In genomic region chr11:128625316-128625715, GRCh38 we compare ENCODE assay signal across 16 cellular contexts. TPM values are rescaled to one million over a fixed set of nuclear protein-coding genes. Genes with fewer than 3 reads are reported as not detected.
DNase-seq lines count a peak whose midpoint lies in the region; ATAC-seq and TF ChIP-seq lines count a peak whose summit lies in the region.
"Had no signal": no experiment of that assay in that cellular context is flagged by ENCODE, and none has a peak within 500 bp of the region (broad histone marks: within the 10 kb centered on the region; RNA-seq: fewer than 3 reads in every experiment).

No MANE protein-coding gene starts in this region.

- H3K4me1 ChIP-seq in IMR-90 (ENCODE audit: control insufficient read depth, insufficient read depth, low read length) (peaks cover 6% of the 10 kb centered on the region), breast epithelium (no peaks in the 10 kb centered on the region)
- H3K4me1 ChIP-seq: foreskin keratinocyte had no signal

- no peak overlapping the region for H3K18ac ChIP-seq in IMR-90 (ENCODE audit: low read depth, low read length)

- no peak overlapping the region for H3K4me3 ChIP-seq in IMR-90 (ENCODE audit: insufficient read depth, low read depth, low read length)
- H3K4me3 ChIP-seq in breast epithelium = no peak overlapping the region
- H3K4me3 ChIP-seq: dorsolateral prefrontal cortex, tibial nerve had no signal

- TF ChIP-seq POLR2A in IMR-90 (IDR thresholded peaks at IDR 0.05; ENCODE audit: low read depth, low read length) (no peak), breast epithelium (IDR thresholded peaks at IDR 0.05) (no peak)

- H3K36me3 ChIP-seq in IMR-90 (ENCODE audit: control insufficient read depth, insufficient read depth, low read length) (no peaks in the 10 kb centered on the region), breast epithelium (no peaks in the 10 kb centered on the region)
- H3K36me3 ChIP-seq: tibial nerve had no signal

- dilution Hi-C loops in IMR-90 (cut with HindIII; ENCODE audit: low sequenced_read_pairs, unreplicated experiment) = loop anchor here (25.0 kb wide), 1 partner anchor 463 kb away; no protein-coding TSS in a partner anchor

- intact Hi-C loops in IMR-90 (cut with micrococcal nuclease) (no loop called here), breast epithelium (cut with DNase I; ENCODE audit: low total_unique reads) (no loop called here)

- H2AK9ac ChIP-seq in IMR-90 (replicated peaks; ENCODE audit: low read depth, low read length, poor library complexity) = no peak overlapping the region

- no peaks in the 10 kb centered on the region for H3K9me3 ChIP-seq in IMR-90 (ENCODE audit: control insufficient read depth, insufficient read depth, low read length)
- H3K9me3 ChIP-seq in breast epithelium = no peaks in the 10 kb centered on the region
- H3K9me3 ChIP-seq: tibial nerve had no signal

- no peak overlapping the region for H3K23ac ChIP-seq in IMR-90 (ENCODE audit: low read depth, low read length)

- peak overlapping the region; percentile 97 for H3K27ac Mint-ChIP-seq in activated CD8-positive, alpha-beta T cell treated with anti-CD3 and anti-CD28 coated beads, Interleukin-2, amount 10 ng/mL, durations not matched to agents 7 days and 5 days
- peak overlapping the region; percentile 93 to 99 (median 98) for H3K27ac Mint-ChIP-seq in naive thymus-derived CD8-positive, alpha-beta T cell
- H3K27ac Mint-ChIP-seq in endothelial cell (ENCODE audit: unreplicated experiment) = no peak overlapping the region

- in situ Hi-C loops in IMR-90 (cut with MboI; ENCODE audit: low sequenced_read_pairs) = loop anchor here (5.0 kb wide), 2 partner anchors 338 to 448 kb away; no protein-coding TSS in a partner anchor

- peaks cover 0 to 5% of the 10 kb centered on the region in 2 experiments; a peak in 1 of 4 replicates for H3K79me1 ChIP-seq in IMR-90 (ENCODE audit: low read depth in 1 of 2, low read length in 2 of 2)

- peaks cover 7% of the 10 kb centered on the region for H3K36me3 Mint-ChIP-seq in activated CD8-positive, alpha-beta T cell treated with anti-CD3 and anti-CD28 coated beads, Interleukin-2, amount 10 ng/mL, durations not matched to agents 7 days and 5 days (ENCODE audit: low read depth)
- no peaks in the 10 kb centered on the region for H3K36me3 Mint-ChIP-seq in naive thymus-derived CD8-positive, alpha-beta T cell
- peaks cover 3% of the 10 kb centered on the region for H3K36me3 Mint-ChIP-seq in endothelial cell (ENCODE audit: low read depth, unreplicated experiment)

- H4K5ac ChIP-seq in IMR-90 (ENCODE audit: low read depth, low read length) = no peak overlapping the region

- no peak for TF ChIP-seq RAD21 in IMR-90 (IDR thresholded peaks at IDR 0.05; ENCODE audit: low read length)

- no peak overlapping the region for H4K8ac ChIP-seq in IMR-90 (ENCODE audit: low read depth in 2 of 2, low read length in 2 of 2)

- peaks cover 89% of the 10 kb centered on the region for H3K4me1 Mint-ChIP-seq in activated CD8-positive, alpha-beta T cell treated with anti-CD3 and anti-CD28 coated beads, Interleukin-2, amount 10 ng/mL, durations not matched to agents 7 days and 5 days (ENCODE audit: low read depth)
- H3K4me1 Mint-ChIP-seq in naive thymus-derived CD8-positive, alpha-beta T cell = peaks cover 63 to 100% (median 98%) of the 10 kb centered on the region in 4 donors
- H3K4me1 Mint-ChIP-seq in endothelial cell (ENCODE audit: unreplicated experiment) = peaks cover 83% of the 10 kb centered on the region

- H3K56ac ChIP-seq in IMR-90 (ENCODE audit: extremely low read depth, insufficient read depth, low read length) = no peak overlapping the region

- H3K27me3 Mint-ChIP-seq in activated CD8-positive, alpha-beta T cell treated with anti-CD3 and anti-CD28 coated beads, Interleukin-2, amount 10 ng/mL, durations not matched to agents 7 days and 5 days (ENCODE audit: low read depth) = no peaks in the 10 kb centered on the region
- H3K27me3 Mint-ChIP-seq in naive thymus-derived CD8-positive, alpha-beta T cell = no peaks in the 10 kb centered on the region
- H3K27me3 Mint-ChIP-seq in endothelial cell (ENCODE audit: unreplicated experiment) = no peaks in the 10 kb centered on the region

- H2BK20ac ChIP-seq in IMR-90 (ENCODE audit: low read depth, low read length) = no peak overlapping the region

- no TSS peak for BruUV-seq in IMR-90 (replicated peaks; lab: Mats Ljungman, UMichigan)

- no peak overlapping the region for H3K4ac ChIP-seq in IMR-90 (ENCODE audit: low read depth, low read length)

- no peak overlapping the region for H3K4me2 ChIP-seq in IMR-90 (ENCODE audit: low read depth, low read length)

- peaks cover 6% of the 10 kb centered on the region; the same call in 1 of the 2 replicates for H3K9me1 ChIP-seq in IMR-90 (ENCODE audit: insufficient read depth, low read length)

- no peak for TF ChIP-seq CTCF in IMR-90 (conservative IDR thresholded peaks at IDR 0.05; ENCODE audit: low read depth, low read length)
- TF ChIP-seq CTCF in breast epithelium (IDR thresholded peaks at IDR 0.05) = no peak
- TF ChIP-seq CTCF in endothelial cell (IDR thresholded peaks at IDR 0.05; ENCODE audit: unreplicated experiment) = no peak

- no peak overlapping the region for H4K91ac ChIP-seq in IMR-90 (ENCODE audit: insufficient read depth, low read depth, low read length)

- H2BK15ac ChIP-seq in IMR-90 (ENCODE audit: low read depth, low read length) = no peak overlapping the region

- H3K14ac ChIP-seq in IMR-90 (replicated peaks; ENCODE audit: low read depth, low read length) = 0 out of 2 replicates have a peak overlapping the region, but pooled peaks have one; percentile 53

- ATAC-seq in IMR-90 (ENCODE audit: low read depth) = no peak
- ATAC-seq in activated CD8-positive, alpha-beta T cell treated with anti-CD3 and anti-CD28 coated beads, Interleukin-2, amount 10 ng/mL, durations not matched to agents 7 days and 5 days = no peak
- no peak for ATAC-seq in naive thymus-derived CD8-positive, alpha-beta T cell
- ATAC-seq: foreskin keratinocyte, HCT116 had no signal

- H3K27me3 ChIP-seq in IMR-90 (ENCODE audit: control insufficient read depth, insufficient read depth, low read length) = no peaks in the 10 kb centered on the region
- H3K27me3 ChIP-seq in breast epithelium = no peaks in the 10 kb centered on the region
- H3K27me3 ChIP-seq: foreskin keratinocyte, tibial nerve had no signal

- DNase-seq in SKM-1 treated with dmso at 0.1 percent for 144 hours (lab: John Stamatoyannopoulos, UW; ENCODE audit: unreplicated experiment) (peak; percentile 14), SKM-1 (lab: John Stamatoyannopoulos, UW; ENCODE audit: unreplicated experiment) (no peak), IMR-90 (no peak), HuH-7 (ENCODE audit: low spot score) (no peak), breast epithelium (ENCODE audit: low spot score in 2 of 2) (no peak), endothelial cell (ENCODE audit: low spot score) (no peak)
- DNase-seq in activated CD8-positive, alpha-beta T cell treated with anti-CD3 and anti-CD28 coated beads, Interleukin-2, amount 10 ng/mL, durations not matched to agents 7 days and 5 days = no peak
- DNase-seq in naive thymus-derived CD8-positive, alpha-beta T cell = no peak
- DNase-seq: DMS79, dorsolateral prefrontal cortex, foreskin keratinocyte, NCI-H1436 treated with DMSO at 0.1 percent for 48 hours, NCI-H524, SHP77 treated with DMSO at 0.1 percent for 48 hours had no signal

- no peaks in the 10 kb centered on the region for H4K20me1 ChIP-seq in IMR-90 (ENCODE audit: insufficient read depth, low read length)

- H3K9ac ChIP-seq in IMR-90 (ENCODE audit: low read depth, low read length) = no peak overlapping the region

- no peaks in the 10 kb centered on the region for H3K9me3 Mint-ChIP-seq in activated CD8-positive, alpha-beta T cell treated with anti-CD3 and anti-CD28 coated beads, Interleukin-2, amount 10 ng/mL, durations not matched to agents 7 days and 5 days (ENCODE audit: insufficient read depth)
- peaks cover 0 to 2% (median 0%) of the 10 kb centered on the region in 9 donors for H3K9me3 Mint-ChIP-seq in naive thymus-derived CD8-positive, alpha-beta T cell
- no peaks in the 10 kb centered on the region for H3K9me3 Mint-ChIP-seq in endothelial cell (ENCODE audit: unreplicated experiment)

- 80% methylated on average over 6 of the region's 8 CpGs; no CpG with 5 or more reads in 1 of the 2 experiments for WGBS in IMR-90 (ENCODE audit: extremely low coverage in 2 of 2, insufficient read length in 1 of 2), 2 experiments

- no peak overlapping the region for H2BK5ac ChIP-seq in IMR-90 (ENCODE audit: low read depth, low read length, poor library complexity, severe bottlenecking)

- no peak overlapping the region for H2AFZ ChIP-seq in IMR-90 (replicated peaks; ENCODE audit: low read length, poor library complexity)

- POLR2A ChIA-PET in IMR-90 (lab: Charles Lee; ENCODE audit: unreplicated experiment) = no interaction called here
- POLR2A ChIA-PET in activated CD8-positive, alpha-beta T cell treated with anti-CD3 and anti-CD28 coated beads, Interleukin-2, amount 10 ng/mL, durations not matched to agents 7 days and 5 days (lab: Charles Lee) = interaction anchor here (0.6 to 17.9 kb wide), 20 partner anchors 12 to 335 kb away, joined by 3 to 565 read pairs (median 8); no protein-coding TSS in a partner anchor
- POLR2A ChIA-PET in naive thymus-derived CD8-positive, alpha-beta T cell (lab: Charles Lee) = interaction anchor here (0.5 to 17.3 kb wide), 20 partner anchors 14 to 455 kb away, joined by 3 to 476 read pairs (median 10); no protein-coding TSS in a partner anchor

- H3K4me3 Mint-ChIP-seq in activated CD8-positive, alpha-beta T cell treated with anti-CD3 and anti-CD28 coated beads, Interleukin-2, amount 10 ng/mL, durations not matched to agents 7 days and 5 days = peak overlapping the region; percentile 69
- H3K4me3 Mint-ChIP-seq in naive thymus-derived CD8-positive, alpha-beta T cell = peak overlapping the region; percentile 52 to 85 (median 82)
- H3K4me3 Mint-ChIP-seq in endothelial cell (ENCODE audit: unreplicated experiment) = no peak overlapping the region

- 0 out of 2 replicates have a peak overlapping the region, but pooled peaks have one; percentile 4 for H2AK5ac ChIP-seq in IMR-90 (ENCODE audit: low read depth, low read length)

- H3K27ac ChIP-seq in IMR-90 (ENCODE audit: insufficient read depth, low read length) (no peak overlapping the region), breast epithelium (peak overlapping the region in 1 of 2 donors; percentile 6)
- H3K27ac ChIP-seq: dorsolateral prefrontal cortex, foreskin keratinocyte had no signal

- CTCF ChIA-PET in IMR-90 (lab: Yijun Ruan, JAX) = interaction anchor here (1.1 kb wide), 1 partner anchor 166 kb away, joined by 3 read pairs; no protein-coding TSS in a partner anchor
- CTCF ChIA-PET in activated CD8-positive, alpha-beta T cell treated with anti-CD3 and anti-CD28 coated beads, Interleukin-2, amount 10 ng/mL, durations not matched to agents 7 days and 5 days (lab: Charles Lee) = interaction anchor here (0.7 to 2.5 kb wide), 20 partner anchors 22 to 593 kb away, joined by 3 to 19 read pairs (median 5); no protein-coding TSS in a partner anchor

- H2BK120ac ChIP-seq in IMR-90 (ENCODE audit: low read depth, low read length) = no peak overlapping the region

RNA-seq across cellular contexts. Expression of gene ETS1, which starts 38.0 kb away (rescaled TPM):
- total RNA-seq in IMR-90 (2012; rRNA removed) (56.3 and 60.3 TPM in 2 replicates), breast epithelium (10 to 100 TPM; 65.6 to 92.1 (median 73.2) TPM), endothelial cell (ENCODE audit: unreplicated experiment) (309 TPM)
- 41.2 and 43.6 TPM in 2 replicates for polyA plus RNA-seq in IMR-90 (2012; rRNA removed)
- polyA plus RNA-seq in IMR-90 (2012; cell fraction: cytosol; rRNA removed) = 19.0 and 24.4 TPM in 2 replicates
- 13.4 and 42.1 TPM in 2 replicates for polyA plus RNA-seq in IMR-90 (2012; cell fraction: nucleus; rRNA removed; ENCODE audit: low replicate concordance)
- total RNA-seq in activated CD8-positive, alpha-beta T cell treated with anti-CD3 and anti-CD28 coated beads, Interleukin-2, amount 10 ng/mL, durations not matched to agents 7 days and 5 days = 100 to 1,000 TPM; 456 to 467 TPM
- total RNA-seq in naive thymus-derived CD8-positive, alpha-beta T cell = 100 to 1,000 TPM; 925 to 962 TPM
- polyA plus RNA-seq in naive thymus-derived CD8-positive, alpha-beta T cell = 100 to 1,000 TPM; 407 to 433 (median 430) TPM
